Comparison of ENCODE assay signal across 1 cellular context in genomic region chr2:30862054-30862651, GRCh38.
TF ChIP-seq lines count a peak whose summit lies in the region.

No MANE protein-coding gene starts in this region.

TF ChIP-seq in endothelial cell of umbilical vein, 7 proteins besides CTCF, POLR2A, EP300 and RAD21 (continued from another document):
- no peak for TF ChIP-seq GATA2 (IDR thresholded peaks at IDR 0.05; ENCODE audit: insufficient read depth, insufficient read length, low read depth, low read length)
